In genomic region chr7:81887691-81888090, GRCh38 we compare ENCODE assay signal across 17 cellular contexts.
DNase-seq lines count a peak whose midpoint lies in the region; ATAC-seq and TF ChIP-seq lines count a peak whose summit lies in the region.
"Had no signal": no experiment of that assay in that cellular context is flagged by ENCODE, and none has a peak within 500 bp of the region (broad histone marks: within the 10 kb centered on the region; RNA-seq: fewer than 3 reads in every experiment).

No MANE protein-coding gene starts in this region.

- H3K27me3 ChIP-seq in DND-41 (ENCODE audit: insufficient read depth, low read length, poor library complexity) (no peaks in the 10 kb centered on the region), psoas muscle (ENCODE audit: insufficient read depth in 3 of 3, low read length in 2 of 3) (no peaks in the 10 kb centered on the region)
- H3K27me3 ChIP-seq: neutrophil, Peyer's patch, suprapubic skin had no signal

- peak overlapping the region; percentile 8; the same call in 1 of the 2 replicates for H2AFZ ChIP-seq in DND-41 (ENCODE audit: low read depth, low read length)

- ATAC-seq in DND-41 (ENCODE audit: insufficient read depth, low read depth) (no peak; the same call in 2 of the 3 replicates), GM19328 (IDR thresholded peaks at IDR 0.05; ENCODE audit: unreplicated experiment) (peak; percentile 32), HG03432 (IDR thresholded peaks at IDR 0.05; ENCODE audit: unreplicated experiment) (peak; percentile 38), psoas muscle (no peak)
- ATAC-seq: activated CD4-positive, CD25-positive, alpha-beta regulatory T cell treated with anti-CD3 and anti-CD28 coated beads, Interleukin-2, amount 50 U/mL, for 24 hours; activated T-helper 17 cell treated with anti-CD3 and anti-CD28 coated beads, Interleukin-2, amount 50 U/mL, for 72 hours; left ventricle myocardium superior had no signal

- H3K4me3 ChIP-seq in DND-41 (ENCODE audit: low read depth in 1 of 2, low read length in 2 of 2): peak overlapping the region in 1 of 2 experiments; percentile 7; a peak in 1 of 4 replicates
- H3K4me3 ChIP-seq in psoas muscle: no peak overlapping the region
- H3K4me3 ChIP-seq: Peyer's patch, suprapubic skin had no signal

- TF ChIP-seq CTCF in DND-41 (IDR thresholded peaks at IDR 0.05; ENCODE audit: borderline replicate concordance, extremely low read depth, low read length, poor library complexity, severe bottlenecking) (no peak), psoas muscle (IDR thresholded peaks at IDR 0.05) (no peak)

- peak overlapping the region; percentile 57 for H3K4me2 ChIP-seq in DND-41 (ENCODE audit: insufficient read depth, low read length)

- H3K27ac ChIP-seq in DND-41 (ENCODE audit: low read length) (peak overlapping the region; percentile 82), psoas muscle (no peak overlapping the region)
- H3K27ac ChIP-seq: neutrophil, Peyer's patch, suprapubic skin had no signal

- H3K79me2 ChIP-seq in DND-41 (ENCODE audit: insufficient read depth, low read length): no peaks in the 10 kb centered on the region

- no peaks in the 10 kb centered on the region for H4K20me1 ChIP-seq in DND-41 (ENCODE audit: insufficient read depth, low read length)

- peak overlapping the region; percentile 37 for H3K9ac ChIP-seq in DND-41 (ENCODE audit: low read depth, low read length)

- H3K9me3 ChIP-seq in DND-41 (ENCODE audit: insufficient read depth, low read length, severe bottlenecking) (no peaks in the 10 kb centered on the region), psoas muscle (no peaks in the 10 kb centered on the region)
- H3K9me3 ChIP-seq: neutrophil, Peyer's patch, suprapubic skin had no signal

- peaks cover 45% of the 10 kb centered on the region for H3K4me1 ChIP-seq in DND-41 (ENCODE audit: insufficient read depth, low read length)
- H3K4me1 ChIP-seq in psoas muscle: no peaks in the 10 kb centered on the region
- H3K4me1 ChIP-seq: Peyer's patch, suprapubic skin had no signal

- WGBS in psoas muscle, 3 donors: 39 to 55% (median 40%) methylated on average over 1 of the region's 1 CpG

- no peak for DNase-seq in DND-41
- DNase-seq in NOMO-1 treated with dmso at 0.1 percent for 144 hours (lab: John Stamatoyannopoulos, UW; ENCODE audit: unreplicated experiment): peak; percentile 50
- no peak for DNase-seq in activated CD8-positive, alpha-beta memory T cell treated with anti-CD3 and anti-CD28 coated beads, Interleukin-2, amount 50 U/mL, for 4 hours
- no peak for DNase-seq in psoas muscle
- no peak for DNase-seq in NCI-H774 (lab: John Stamatoyannopoulos, UW)
- no peak for DNase-seq in HPDE6-E6E7 (ENCODE audit: extremely low spot score)
- DNase-seq: C1 segment of cervical spinal cord, endodermal cell, left ventricle myocardium superior, NCI-H526 treated with DMSO at 0.1 percent for 48 hours, Peyer's patch had no signal

- no peaks in the 10 kb centered on the region for H3K36me3 ChIP-seq in DND-41 (ENCODE audit: insufficient read depth, low read length)
- H3K36me3 ChIP-seq in psoas muscle (ENCODE audit: insufficient read depth in 1 of 2, low read depth in 1 of 2): no peaks in the 10 kb centered on the region
- H3K36me3 ChIP-seq: neutrophil, Peyer's patch, suprapubic skin had no signal

- intact Hi-C loops in psoas muscle (cut with DNase I): no loop called here

Comparison
In these comparisons a context has a peak if more than half of its experiments do, and no peak if none do; other contexts are left out.
1. ATAC-seq: peak in GM19328 (single experiment) and HG03432 (single experiment); none in DND-41 (single experiment) and psoas muscle (0 of 4).